ENCODE assay signal across 20 cellular contexts in the genomic region with DNA sequence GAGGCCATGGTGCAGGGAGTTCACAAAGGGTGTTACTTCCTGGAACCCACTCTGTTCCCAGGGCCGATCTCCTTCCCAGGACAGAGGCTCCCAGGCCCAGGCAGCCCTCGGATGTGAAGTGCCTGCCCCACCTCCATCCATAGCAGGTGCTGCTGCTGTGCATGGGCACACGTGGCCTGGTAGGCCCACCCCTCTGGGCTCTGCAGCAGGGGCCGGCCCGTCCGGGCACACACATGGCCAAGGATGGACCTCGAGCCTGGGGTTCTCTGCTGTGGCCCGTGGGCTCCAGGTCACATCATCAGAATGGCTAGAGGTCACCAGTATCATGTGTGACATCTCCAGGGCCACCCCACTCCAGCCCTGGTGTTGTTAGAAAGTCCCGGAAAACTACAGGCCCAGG.
DNase-seq lines count a peak whose midpoint lies in the region; ATAC-seq, FAIRE-seq and TF ChIP-seq lines count a peak whose summit lies in the region.
"Had no signal": no experiment of that assay in that cellular context is flagged by ENCODE, and none has a peak within 500 bp of the region (broad histone marks: within the 10 kb centered on the region; RNA-seq: fewer than 3 reads in every experiment).

No MANE protein-coding gene starts in this region.

- H3K27ac ChIP-seq in BLaER1 treated with 17β-estradiol and CSF1 and Interleukin-3, amounts not matched to agents 10 nM and 100 nM: peak overlapping the region in 2 of 11 experiments; percentile 70 to 75; a peak in 2 of 22 replicates
- H3K27ac ChIP-seq in ascending aorta: peak overlapping the region; percentile 90 to 97
- H3K27ac ChIP-seq in kidney (ENCODE audit: low read depth in 2 of 2, low read length in 2 of 2): peak overlapping the region; percentile 86 to 94
- H3K27ac ChIP-seq in skeletal muscle tissue (ENCODE audit: low read depth, low read length): peak overlapping the region; percentile 97

- H3K27me3 Mint-ChIP-seq in HFFc6 (ENCODE audit: insufficient read depth): no peaks in the 10 kb centered on the region; the same call in 1 of the 2 replicates
- H3K27me3 Mint-ChIP-seq: CD4-positive, alpha-beta memory T cell; effector memory CD8-positive, alpha-beta T cell had no signal

- peak overlapping the region in 2 of 11 experiments; percentile 10 to 28; a peak in 2 of 22 replicates for H3K9ac ChIP-seq in BLaER1 treated with 17β-estradiol and CSF1 and Interleukin-3, amounts not matched to agents 10 nM and 100 nM
- H3K9ac ChIP-seq in kidney (ENCODE audit: low read length in 2 of 2) (no peak overlapping the region), skeletal muscle tissue (ENCODE audit: low read depth in 1 of 3, low read length in 3 of 3) (peak overlapping the region in 2 of 3 donors; percentile 45 to 83)

- H3K9me3 Mint-ChIP-seq in HFFc6: peaks cover 4% of the 10 kb centered on the region; the same call in 1 of the 2 replicates
- H3K9me3 Mint-ChIP-seq: activated naive CD4-positive, alpha-beta T cell treated with anti-CD3 and anti-CD28 coated beads, Interleukin-2, amount 50 U/mL, for 72 hours; CD4-positive, alpha-beta memory T cell; effector memory CD8-positive, alpha-beta T cell had no signal

- H4K20me1 ChIP-seq in BLaER1 treated with 17β-estradiol and CSF1 and Interleukin-3, amounts not matched to agents 10 nM and 100 nM: peaks cover 0 to 72% (median 20%) of the 10 kb centered on the region in 11 experiments; a peak in 12 of 22 replicates

- no peak for TF ChIP-seq CTCF in ascending aorta (IDR thresholded peaks at IDR 0.05)
- TF ChIP-seq CTCF in kidney (IDR thresholded peaks at IDR 0.05; ENCODE audit: borderline replicate concordance, extremely low read depth, insufficient read depth): no peak
- TF ChIP-seq CTCF in HFFc6 (IDR thresholded peaks at IDR 0.05): no peak

- no peak for ATAC-seq in GM19452 (IDR thresholded peaks at IDR 0.05; ENCODE audit: unreplicated experiment)
- ATAC-seq: activated naive CD4-positive, alpha-beta T cell treated with anti-CD3 and anti-CD28 coated beads, Interleukin-2, amount 50 U/mL, for 72 hours; effector memory CD8-positive, alpha-beta T cell had no signal

- H3K4me3 ChIP-seq in BLaER1 treated with 17β-estradiol and CSF1 and Interleukin-3, amounts not matched to agents 10 nM and 100 nM: no peak overlapping the region
- no peak overlapping the region for H3K4me3 ChIP-seq in ascending aorta
- H3K4me3 ChIP-seq in kidney (ENCODE audit: low read length in 2 of 2): no peak overlapping the region
- H3K4me3 ChIP-seq in skeletal muscle tissue (ENCODE audit: low read length in 3 of 3): no peak overlapping the region
- H3K4me3 ChIP-seq: skin epidermis, uterus had no signal

- H3K9me3 ChIP-seq in BLaER1 treated with 17β-estradiol and CSF1 and Interleukin-3, amounts not matched to agents 10 nM and 100 nM (replicated peaks in 1 of 11): 0 out of 22 replicates have a peak, but pooled peaks cover 0 to 4% (median 0%) of the 10 kb centered on the region in 11 experiments
- H3K9me3 ChIP-seq in ascending aorta (no peaks in the 10 kb centered on the region), kidney (ENCODE audit: control insufficient read depth in 1 of 2, low read length in 2 of 2) (no peaks in the 10 kb centered on the region), skeletal muscle tissue (ENCODE audit: control insufficient read depth in 3 of 3, low read length in 3 of 3) (no peaks in the 10 kb centered on the region)
- H3K9me3 ChIP-seq: uterus had no signal

- H3K4me1 ChIP-seq in BLaER1 treated with 17β-estradiol and CSF1 and Interleukin-3, amounts not matched to agents 10 nM and 100 nM: peaks cover 80 to 97% (median 87%) of the 10 kb centered on the region in 10 experiments
- H3K4me1 ChIP-seq in ascending aorta (peaks cover 25 to 40% of the 10 kb centered on the region in 2 donors), kidney (ENCODE audit: control insufficient read depth in 1 of 2, insufficient read depth in 1 of 2, low read depth in 1 of 2, low read length in 2 of 2) (peaks cover 19 to 31% of the 10 kb centered on the region in 2 donors), skeletal muscle tissue (ENCODE audit: control insufficient read depth in 3 of 3, insufficient read depth in 3 of 3, low read length in 3 of 3) (peaks cover 36 to 60% (median 58%) of the 10 kb centered on the region in 3 donors)

- H3K4me1 Mint-ChIP-seq in HFFc6 (ENCODE audit: low read depth): peaks cover 28% of the 10 kb centered on the region

- H3K36me3 Mint-ChIP-seq in HFFc6 (ENCODE audit: low read depth): 0 out of 2 replicates have a peak, but pooled peaks cover 4% of the 10 kb centered on the region
- H3K36me3 Mint-ChIP-seq: activated naive CD4-positive, alpha-beta T cell treated with anti-CD3 and anti-CD28 coated beads, Interleukin-2, amount 50 U/mL, for 72 hours; CD4-positive, alpha-beta memory T cell had no signal

- H3K4me2 ChIP-seq in BLaER1 treated with 17β-estradiol and CSF1 and Interleukin-3, amounts not matched to agents 10 nM and 100 nM: peak overlapping the region in 6 of 11 experiments; percentile 4 to 98 (median 84); a peak in 5 of 22 replicates

- intact Hi-C loops in ascending aorta (cut with DNase I): loop anchor here (2.0 kb wide), 3 partner anchors 29 to 73 kb away; no protein-coding TSS in a partner anchor
- intact Hi-C loops in kidney (cut with DNase I): no loop called here

- no peak for FAIRE-seq in kidney (lab: Jason Lieb, UNC)
- FAIRE-seq: RCC 7860 had no signal

- H3K36me3 ChIP-seq in BLaER1 treated with 17β-estradiol and CSF1 and Interleukin-3, amounts not matched to agents 10 nM and 100 nM: peaks cover 0 to 15% (median 0%) of the 10 kb centered on the region in 11 experiments; a peak in 5 of 22 replicates
- H3K36me3 ChIP-seq in ascending aorta (no peaks in the 10 kb centered on the region), kidney (ENCODE audit: control insufficient read depth in 1 of 2, insufficient read depth in 2 of 2, low read length in 2 of 2) (no peaks in the 10 kb centered on the region), skeletal muscle tissue (ENCODE audit: control insufficient read depth in 3 of 3, insufficient read depth in 3 of 3, low read length in 3 of 3) (no peaks in the 10 kb centered on the region)
- H3K36me3 ChIP-seq: uterus had no signal

- DNase-seq in ascending aorta (ENCODE audit: low spot score in 2 of 2): no peak
- peak; percentile 75 for DNase-seq in kidney
- DNase-seq in DMS53 (lab: John Stamatoyannopoulos, UW): no peak
- DNase-seq in HFFc6: no peak
- DNase-seq in SIG-M5 treated with dmso at 0.1 percent for 504 hours (lab: John Stamatoyannopoulos, UW; ENCODE audit: unreplicated experiment): no peak
- DNase-seq: activated T-cell treated with anti-CD3 and anti-CD28 coated beads, Interleukin-2, amount 50 U/mL, for 1 hour; CD4-positive, alpha-beta memory T cell; effector memory CD8-positive, alpha-beta T cell; hippocampal formation; NCI-H1436; NCI-H2171 treated with DMSO at 0.1 percent for 48 hours; NCI-H82; SW 1271; uterus had no signal

- no peak overlapping the region for H3K27ac Mint-ChIP-seq in HFFc6
- H3K27ac Mint-ChIP-seq: activated naive CD4-positive, alpha-beta T cell treated with anti-CD3 and anti-CD28 coated beads, Interleukin-2, amount 50 U/mL, for 72 hours; effector memory CD8-positive, alpha-beta T cell had no signal

- no peak overlapping the region for H3K4me3 Mint-ChIP-seq in HFFc6
- H3K4me3 Mint-ChIP-seq: CD4-positive, alpha-beta memory T cell; effector memory CD8-positive, alpha-beta T cell had no signal

- H3K27me3 ChIP-seq in BLaER1 treated with 17β-estradiol and CSF1 and Interleukin-3, amounts not matched to agents 10 nM and 100 nM: peaks cover 0 to 8% (median 0%) of the 10 kb centered on the region in 11 experiments; a peak in 2 of 22 replicates
- H3K27me3 ChIP-seq in ascending aorta: no peaks in the 10 kb centered on the region
- H3K27me3 ChIP-seq in skeletal muscle tissue (ENCODE audit: control insufficient read depth in 3 of 3, insufficient read depth in 3 of 3, low read length in 3 of 3): no peaks in the 10 kb centered on the region
- H3K27me3 ChIP-seq: uterus had no signal

Comparison
In these comparisons a context has a peak if more than half of its experiments do, and no peak if none do; other contexts are left out.
1. H3K9ac ChIP-seq: peak in skeletal muscle tissue (2 of 3); none in kidney (0 of 2).